ENCODE assay signal across 28 cellular contexts in genomic region chr1:108505766-108506075, GRCh38. TPM values are rescaled to one million over a fixed set of nuclear protein-coding genes. Genes with fewer than 3 reads are reported as not detected.
DNase-seq lines count a peak whose midpoint lies in the region; ATAC-seq and TF ChIP-seq lines count a peak whose summit lies in the region.
"Had no signal": no experiment of that assay in that cellular context is flagged by ENCODE, and none has a peak within 500 bp of the region (broad histone marks: within the 10 kb centered on the region; RNA-seq: fewer than 3 reads in every experiment).

No MANE protein-coding gene starts in this region.

- peaks cover 0 to 10% (median 0%) of the 10 kb centered on the region in 7 donors for H3K9me3 Mint-ChIP-seq in CD4-positive, CD25-positive, alpha-beta regulatory T cell
- no peaks in the 10 kb centered on the region for H3K9me3 Mint-ChIP-seq in T-cell
- H3K9me3 Mint-ChIP-seq in naive thymus-derived CD4-positive, alpha-beta T cell = peaks cover 0 to 11% (median 0%) of the 10 kb centered on the region in 11 donors
- H3K9me3 Mint-ChIP-seq: memory B cell, nephron progenitor cell, type B pancreatic cell had no signal

- H3K27ac Mint-ChIP-seq in CD4-positive, CD25-positive, alpha-beta regulatory T cell = no peak overlapping the region
- no peak overlapping the region for H3K27ac Mint-ChIP-seq in T-cell
- no peak overlapping the region for H3K27ac Mint-ChIP-seq in naive thymus-derived CD4-positive, alpha-beta T cell
- H3K27ac Mint-ChIP-seq: memory B cell, nephron progenitor cell, type B pancreatic cell, WTC11 had no signal

- peak in 2 of 3 donors; percentile 41 to 65 for DNase-seq in CD4-positive, CD25-positive, alpha-beta regulatory T cell
- peak in 3 of 34 experiments; percentile 3 to 6 (median 4) for DNase-seq in T-cell
- peak in 6 of 9 donors; percentile 12 to 43 (median 38) for DNase-seq in naive thymus-derived CD4-positive, alpha-beta T cell
- DNase-seq in left lobe of liver (ENCODE audit: low spot score) = no peak
- DNase-seq in GM23248 = no peak
- DNase-seq: activated effector memory CD4-positive, alpha-beta T cell treated with Interleukin-2 at 50 U/mL for 16 hours; adrenal gland; DMS 273 treated with DMSO at 0.1 percent for 48 hours; foreskin fibroblast; H7; hypothalamus; kidney; NCI-H2029; NCI-H510A; nephron progenitor cell; NK-92 treated with Interleukin-12 subunit alpha and Interleukin-12 subunit beta, amount 100 ng/mL, for 24 hours; posterior cingulate gyrus; stimulated activated CD4-positive, alpha-beta T cell treated with anti-CD3 and anti-CD28 coated beads, Interleukin-2, amount 100 ng/mL, for 48 hours had no signal

- H3K4me1 ChIP-seq in CD4-positive, CD25-positive, alpha-beta regulatory T cell (ENCODE audit: control insufficient read depth, insufficient read depth, low read length, poor library complexity, severe bottlenecking) = peaks cover 17% of the 10 kb centered on the region
- H3K4me1 ChIP-seq in Loucy (ENCODE audit: insufficient read depth, low read length, poor library complexity, severe bottlenecking) = peaks cover 18% of the 10 kb centered on the region
- H3K4me1 ChIP-seq in naive thymus-derived CD4-positive, alpha-beta T cell (ENCODE audit: control insufficient read depth in 2 of 2, insufficient read depth in 2 of 2, low read length in 2 of 2) = peaks cover 20 to 25% of the 10 kb centered on the region in 2 donors
- peaks cover 21% of the 10 kb centered on the region for H3K4me1 ChIP-seq in GM23248 (ENCODE audit: insufficient read depth)
- H3K4me1 ChIP-seq: adrenal gland had no signal

- no peaks in the 10 kb centered on the region for H3F3A ChIP-seq in Loucy (ENCODE audit: low read depth)
- peaks cover 15% of the 10 kb centered on the region for H3F3A ChIP-seq in GM23248 (ENCODE audit: insufficient read depth)

- H3K9me2 ChIP-seq in Loucy (replicated peaks; ENCODE audit: low read depth, low read length) = no peaks in the 10 kb centered on the region
- no peaks in the 10 kb centered on the region for H3K9me2 ChIP-seq in GM23248 (ENCODE audit: insufficient read depth)

- CTCF ChIA-PET in T-cell (lab: Charles Lee) = interaction anchor here (0.6 to 1.7 kb wide), 7 partner anchors 55 to 1122 kb away, joined by 3 to 5 read pairs (median 3); partner anchors contain the start of genes AMPD2 (in 1 of the 2) and HENMT1 (in 1 of the 2)
- CTCF ChIA-PET in naive thymus-derived CD4-positive, alpha-beta T cell (lab: Charles Lee) = interaction anchor here (1.4 to 1.6 kb wide), 2 partner anchors 54 to 137 kb away, joined by 3 to 6 read pairs; partner anchors contain the start of gene EEIG2

- H3K27ac ChIP-seq in CD4-positive, CD25-positive, alpha-beta regulatory T cell (ENCODE audit: insufficient read depth, low read length, poor library complexity, severe bottlenecking) = no peak overlapping the region
- H3K27ac ChIP-seq in naive thymus-derived CD4-positive, alpha-beta T cell (ENCODE audit: low read depth, low read length) = no peak overlapping the region
- H3K27ac ChIP-seq in GM23248 = no peak overlapping the region
- H3K27ac ChIP-seq: adrenal gland, epithelial cell of prostate had no signal

- H3K27me3 ChIP-seq in CD4-positive, CD25-positive, alpha-beta regulatory T cell (ENCODE audit: control insufficient read depth, insufficient read depth, low read length) = peaks cover 33% of the 10 kb centered on the region
- H3K27me3 ChIP-seq in Loucy (ENCODE audit: insufficient read depth, low read length, poor library complexity, severe bottlenecking) (peaks cover 33% of the 10 kb centered on the region), GM23248 (replicated peaks; ENCODE audit: insufficient read depth) (no peaks in the 10 kb centered on the region)
- H3K27me3 ChIP-seq in naive thymus-derived CD4-positive, alpha-beta T cell (ENCODE audit: control insufficient read depth in 2 of 2, insufficient read depth in 2 of 2, low read length in 2 of 2) = peaks cover 0 to under 1% of the 10 kb centered on the region in 2 donors
- H3K27me3 ChIP-seq: adrenal gland had no signal

- peaks cover 7 to 11% of the 10 kb centered on the region in 2 experiments for H3K9me3 ChIP-seq in CD4-positive, CD25-positive, alpha-beta regulatory T cell (ENCODE audit: control insufficient read depth in 2 of 2, low read length in 2 of 2)
- no peaks in the 10 kb centered on the region for H3K9me3 ChIP-seq in Loucy (ENCODE audit: insufficient read depth, low read depth, low read length)
- H3K9me3 ChIP-seq in naive thymus-derived CD4-positive, alpha-beta T cell (ENCODE audit: control insufficient read depth in 2 of 3, low read length in 3 of 3) = no peaks in the 10 kb centered on the region
- H3K9me3 ChIP-seq in GM23248 (ENCODE audit: low read depth) = no peaks in the 10 kb centered on the region
- H3K9me3 ChIP-seq: adrenal gland had no signal

- TF ChIP-seq CTCF in Loucy (conservative IDR thresholded peaks at IDR 0.05; ENCODE audit: low read length) = no peak

- intact Hi-C loops in naive thymus-derived CD4-positive, alpha-beta T cell (cut with micrococcal nuclease) = no loop called here

- H3K4me3 Mint-ChIP-seq in CD4-positive, CD25-positive, alpha-beta regulatory T cell = no peak overlapping the region
- H3K4me3 Mint-ChIP-seq in T-cell = no peak overlapping the region
- H3K4me3 Mint-ChIP-seq in naive thymus-derived CD4-positive, alpha-beta T cell = no peak overlapping the region
- H3K4me3 Mint-ChIP-seq: memory B cell, nephron progenitor cell, type B pancreatic cell, WTC11 had no signal

- ATAC-seq in CD4-positive, CD25-positive, alpha-beta regulatory T cell (ENCODE audit: low read depth in 2 of 2) = peak; percentile 25 to 56
- ATAC-seq in T-cell (replicated peaks in 1 of 4) (peak; percentile 17 to 55 (median 48)), left lobe of liver (no peak), HG02885 (IDR thresholded peaks at IDR 0.05; ENCODE audit: poor library complexity, unreplicated experiment) (no peak), HG03025 (IDR thresholded peaks at IDR 0.05; ENCODE audit: low FRiP score, unreplicated experiment) (no peak)
- peak; percentile 56 for ATAC-seq in naive thymus-derived CD4-positive, alpha-beta T cell
- ATAC-seq: WTC11 had no signal

- peaks cover 39% of the 10 kb centered on the region for H3K27me3 Mint-ChIP-seq in CD4-positive, CD25-positive, alpha-beta regulatory T cell
- H3K27me3 Mint-ChIP-seq in T-cell = peaks cover 19 to 23% of the 10 kb centered on the region in 2 donors
- H3K27me3 Mint-ChIP-seq in naive thymus-derived CD4-positive, alpha-beta T cell = peaks cover 24 to 45% (median 30%) of the 10 kb centered on the region in 5 donors
- H3K27me3 Mint-ChIP-seq: type B pancreatic cell had no signal

- H3K79me2 ChIP-seq in Loucy (ENCODE audit: insufficient read depth, low read length) = no peaks in the 10 kb centered on the region
- no peaks in the 10 kb centered on the region for H3K79me2 ChIP-seq in GM23248 (ENCODE audit: insufficient read depth)

- H3K9ac ChIP-seq in Loucy (ENCODE audit: low read depth, low read length, poor library complexity, severe bottlenecking) (no peak overlapping the region), GM23248 (no peak overlapping the region)

- no peaks in the 10 kb centered on the region for H4K20me1 ChIP-seq in Loucy (ENCODE audit: insufficient read depth, low read length, poor library complexity, severe bottlenecking)
- H4K20me1 ChIP-seq in GM23248 (ENCODE audit: insufficient read depth) = no peaks in the 10 kb centered on the region

- no peaks in the 10 kb centered on the region for H3K36me3 Mint-ChIP-seq in CD4-positive, CD25-positive, alpha-beta regulatory T cell
- no peaks in the 10 kb centered on the region for H3K36me3 Mint-ChIP-seq in T-cell
- peaks cover 0 to 3% (median 0%) of the 10 kb centered on the region in 5 donors for H3K36me3 Mint-ChIP-seq in naive thymus-derived CD4-positive, alpha-beta T cell
- H3K36me3 Mint-ChIP-seq: memory B cell, type B pancreatic cell had no signal

- POLR2A ChIA-PET in T-cell (lab: Charles Lee) = interaction anchor here in 1 of 2 donors (0.6 kb wide), 1 partner anchor 243 kb away, joined by 7 read pairs; no protein-coding TSS in a partner anchor
- POLR2A ChIA-PET in naive thymus-derived CD4-positive, alpha-beta T cell (lab: Charles Lee) = interaction anchor here (1.2 to 1.7 kb wide), 2 partner anchors 138 to 305 kb away, joined by 3 to 4 read pairs; no protein-coding TSS in a partner anchor

- peak overlapping the region; percentile 48 for H3K4me2 ChIP-seq in Loucy (ENCODE audit: low read depth, low read length, poor library complexity, severe bottlenecking)
- H3K4me2 ChIP-seq in GM23248 (ENCODE audit: unreplicated experiment) = no peak overlapping the region

- in situ Hi-C loops in GM23248 (cut with MboI) = no loop called here

- H2AFZ ChIP-seq in Loucy (ENCODE audit: low read length) (no peak overlapping the region), GM23248 (no peak overlapping the region)

- H3K36me3 ChIP-seq in CD4-positive, CD25-positive, alpha-beta regulatory T cell (ENCODE audit: control insufficient read depth, insufficient read depth, low read length) = no peaks in the 10 kb centered on the region
- no peaks in the 10 kb centered on the region for H3K36me3 ChIP-seq in Loucy (ENCODE audit: insufficient read depth, low read length)
- H3K36me3 ChIP-seq in naive thymus-derived CD4-positive, alpha-beta T cell (ENCODE audit: control insufficient read depth in 2 of 3, insufficient read depth in 3 of 3, low read length in 3 of 3) = no peaks in the 10 kb centered on the region
- no peaks in the 10 kb centered on the region for H3K36me3 ChIP-seq in GM23248 (ENCODE audit: low read depth)
- H3K36me3 ChIP-seq: adrenal gland had no signal

- H3K4me3 ChIP-seq in CD4-positive, CD25-positive, alpha-beta regulatory T cell (ENCODE audit: low read depth, low read length) = peak overlapping the region; percentile 35
- H3K4me3 ChIP-seq in Loucy (ENCODE audit: low read length, poor library complexity, severe bottlenecking) = no peak overlapping the region
- no peak overlapping the region for H3K4me3 ChIP-seq in naive thymus-derived CD4-positive, alpha-beta T cell (ENCODE audit: low read length)
- no peak overlapping the region for H3K4me3 ChIP-seq in GM23248
- H3K4me3 ChIP-seq: adrenal gland had no signal

- no peaks in the 10 kb centered on the region for H3K4me1 Mint-ChIP-seq in CD4-positive, CD25-positive, alpha-beta regulatory T cell
- H3K4me1 Mint-ChIP-seq in T-cell = no peaks in the 10 kb centered on the region
- H3K4me1 Mint-ChIP-seq in naive thymus-derived CD4-positive, alpha-beta T cell = peaks cover 0 to 3% (median 0%) of the 10 kb centered on the region in 7 donors
- H3K4me1 Mint-ChIP-seq: memory B cell, nephron progenitor cell had no signal

- WGBS in GM23248 (ENCODE audit: low coverage in 1 of 2, low lambda C conversion rate in 2 of 2, missing lambda C conversion rate in 2 of 2), 2 experiments = 88 to 95% methylated on average over 2 of the region's 2 CpGs

RNA-seq across cellular contexts. Expression of gene EEIG2, which starts 54.2 kb away (rescaled TPM):
- total RNA-seq in CD4-positive, CD25-positive, alpha-beta regulatory T cell = 14.3 TPM
- 1 to 10 TPM in 2 of 4 donors, under 1 TPM in 2; 0.43 to 2.0 (median 1.3) TPM for polyA plus RNA-seq in CD4-positive, CD25-positive, alpha-beta regulatory T cell
- total RNA-seq in T-cell (10 to 100 TPM in 4 of 5 donors, 1 to 10 TPM in 1; 6.7 to 16.2 (median 14.4) TPM), left lobe of liver (1.5 TPM)
- total RNA-seq in naive thymus-derived CD4-positive, alpha-beta T cell = 10 to 100 TPM in 3 of 5 experiments, 1 to 10 TPM in 2; 7.8 to 15.9 (median 10.9) TPM
- under 1 TPM; 0.72 to 0.76 TPM for polyA plus RNA-seq in naive thymus-derived CD4-positive, alpha-beta T cell
- 5.4 and 6.4 TPM in 2 replicates for total RNA-seq in GM23248 (2014; rRNA removed; shearing (Covaris generic))
- 0.70 and 1.0 TPM in 2 replicates for polyA plus RNA-seq in GM23248 (2016; fragmentation: Nextera tagmentation; extraction: Ambion mirVana)

RNA-seq across cellular contexts. Expression of gene NBPF6, which starts 55.6 kb away (rescaled TPM):
- total RNA-seq in CD4-positive, CD25-positive, alpha-beta regulatory T cell = not detected
- polyA plus RNA-seq in CD4-positive, CD25-positive, alpha-beta regulatory T cell = not detected
- total RNA-seq in T-cell (not detected), left lobe of liver (not detected)
- under 1 TPM in 1 of 5 experiments, not detected in 4; 0.27 TPM for total RNA-seq in naive thymus-derived CD4-positive, alpha-beta T cell
- polyA plus RNA-seq in naive thymus-derived CD4-positive, alpha-beta T cell = not detected
- not detected in 2 replicates for total RNA-seq in GM23248 (2014; rRNA removed; shearing (Covaris generic))
- not detected in 2 replicates for polyA plus RNA-seq in GM23248 (2016; fragmentation: Nextera tagmentation; extraction: Ambion mirVana)
- total RNA-seq: bronchial epithelial cell, dermis microvascular lymphatic vessel endothelial cell, H7, kidney, skeletal muscle tissue, WTC11 had no signal
- polyA plus RNA-seq: adrenal gland had no signal

Comparison
In these comparisons a context has a peak if more than half of its experiments do, and no peak if none do; other contexts are left out.
1. ATAC-seq: peak in CD4-positive, CD25-positive, alpha-beta regulatory T cell (2 of 2), T-cell (4 of 4) and naive thymus-derived CD4-positive, alpha-beta T cell (single experiment); none in left lobe of liver (single experiment), HG02885 (single experiment) and HG03025 (single experiment).
2. DNase-seq: peak in CD4-positive, CD25-positive, alpha-beta regulatory T cell (2 of 3) and naive thymus-derived CD4-positive, alpha-beta T cell (6 of 9); none in left lobe of liver (single experiment) and GM23248 (single experiment).